9 cellular contexts compared by ENCODE assay signal in the genomic region with DNA sequence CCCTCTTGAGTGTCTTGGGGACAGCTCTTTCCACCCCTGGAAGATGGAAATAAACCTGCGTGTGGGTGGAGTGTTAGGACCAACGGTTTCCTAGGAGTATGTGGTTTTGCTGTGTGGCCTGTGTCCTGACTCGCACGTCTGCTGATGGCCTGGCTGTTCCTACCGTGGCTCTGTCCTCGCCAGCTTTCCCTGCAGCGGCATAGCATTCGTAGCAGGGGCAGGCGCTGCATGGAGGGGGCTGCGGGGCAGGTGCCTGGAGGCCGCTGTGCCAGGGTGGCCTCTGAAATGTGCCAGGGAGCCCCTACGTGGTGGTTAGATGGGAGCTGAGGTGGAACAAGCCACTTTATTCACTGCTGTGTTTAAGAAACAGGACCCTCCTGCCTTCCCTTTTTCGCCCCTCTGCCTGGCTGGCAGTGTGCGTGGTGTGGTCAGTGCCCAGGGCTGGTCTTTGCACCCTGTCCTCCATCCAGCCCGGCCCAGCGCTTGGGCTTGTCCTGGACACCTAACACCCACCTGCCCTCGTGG. TPM values are rescaled to one million over a fixed set of nuclear protein-coding genes. Genes with fewer than 3 reads are reported as not detected.
DNase-seq lines count a peak whose midpoint lies in the region; ATAC-seq and TF ChIP-seq lines count a peak whose summit lies in the region.
"Had no signal": no experiment of that assay in that cellular context is flagged by ENCODE, and none has a peak within 500 bp of the region (broad histone marks: within the 10 kb centered on the region; RNA-seq: fewer than 3 reads in every experiment).

No MANE protein-coding gene starts in this region.

- no peak overlapping the region for H2BK12ac ChIP-seq in mesenchymal stem cell (ENCODE audit: low read length in 2 of 2)

- peak overlapping the region in 1 of 2 experiments; percentile 40 for H3K23ac ChIP-seq in mesenchymal stem cell (ENCODE audit: low read length in 2 of 2)

- H3K4me2 ChIP-seq in mesenchymal stem cell (ENCODE audit: low read length, poor library complexity, severe bottlenecking) = no peak overlapping the region

- H3K27ac ChIP-seq in heart left ventricle = peak overlapping the region; percentile 6 to 86 (median 62)
- no peak overlapping the region for H3K27ac ChIP-seq in mesenchymal stem cell (ENCODE audit: low read length, poor library complexity, severe bottlenecking)
- H3K27ac ChIP-seq in vagina = peak overlapping the region; percentile 85

- H3K18ac ChIP-seq in mesenchymal stem cell (ENCODE audit: low read depth in 1 of 2, low read length in 2 of 2) = no peak overlapping the region

- H3K9me3 ChIP-seq in heart left ventricle (no peaks in the 10 kb centered on the region), adipocyte (ENCODE audit: control insufficient read depth, low read length) (no peaks in the 10 kb centered on the region), mesenchymal stem cell (ENCODE audit: control insufficient read depth, low read length) (no peaks in the 10 kb centered on the region), vagina (no peaks in the 10 kb centered on the region)
- H3K9me3 ChIP-seq: ovary had no signal

- H3K36me3 ChIP-seq in heart left ventricle (peaks cover 0 to 68% (median 24%) of the 10 kb centered on the region in 9 donors), adipocyte (ENCODE audit: control insufficient read depth, insufficient read depth, low read length, severe bottlenecking) (peaks cover 28% of the 10 kb centered on the region), mesenchymal stem cell (ENCODE audit: control insufficient read depth in 1 of 2, insufficient read depth in 2 of 2, low read depth in 1 of 2, low read length in 2 of 2) (peaks cover 54 to 97% of the 10 kb centered on the region in 2 experiments), vagina (peaks cover 0 to 13% of the 10 kb centered on the region in 2 donors)
- H3K36me3 ChIP-seq: ovary had no signal

- H4K91ac ChIP-seq in mesenchymal stem cell (ENCODE audit: low read length) = no peak overlapping the region

- no peak overlapping the region for H2BK15ac ChIP-seq in mesenchymal stem cell (ENCODE audit: low read depth, poor library complexity, severe bottlenecking)

- no peak for ATAC-seq in heart left ventricle
- no peak for ATAC-seq in GM19397 (IDR thresholded peaks at IDR 0.05; ENCODE audit: unreplicated experiment)

- H4K8ac ChIP-seq in mesenchymal stem cell (ENCODE audit: low read length) = peak overlapping the region; percentile 22

- intact Hi-C loops in heart left ventricle (cut with DNase I) (loop anchor here in 7 of 10 donors (5.0 to 10.0 kb wide), 5 partner anchors 33 to 85 kb away; a partner anchor contains a TSS), cardiac septum (cut with DNase I) (loop anchor here (5.0 kb wide), 1 partner anchor 33 kb away; a partner anchor contains a TSS), vagina (cut with DNase I) (no loop called here)

- no peak overlapping the region for H3K14ac ChIP-seq in mesenchymal stem cell (ENCODE audit: low read length in 2 of 2)

- TF ChIP-seq CTCF in heart left ventricle (IDR thresholded peaks at IDR 0.05) (no peak), vagina (IDR thresholded peaks at IDR 0.05) (no peak)

- no peak overlapping the region for H2BK120ac ChIP-seq in mesenchymal stem cell (ENCODE audit: low read depth, low read length)

- no peak overlapping the region for H2AK5ac ChIP-seq in mesenchymal stem cell (ENCODE audit: low read length, severe bottlenecking)

- H3K9ac ChIP-seq in adipocyte (ENCODE audit: low read length) (peak overlapping the region; percentile 13), mesenchymal stem cell (ENCODE audit: low read length) (no peak overlapping the region)

- peaks cover 49 to 95% (median 75%) of the 10 kb centered on the region in 12 donors for H3K4me1 ChIP-seq in heart left ventricle
- peaks cover 38% of the 10 kb centered on the region for H3K4me1 ChIP-seq in adipocyte (ENCODE audit: control insufficient read depth, insufficient read depth, low read length)
- H3K4me1 ChIP-seq in mesenchymal stem cell (ENCODE audit: control insufficient read depth, insufficient read depth, low read depth, low read length) = peaks cover 85% of the 10 kb centered on the region
- peaks cover 93% of the 10 kb centered on the region for H3K4me1 ChIP-seq in vagina

- H3K27me3 ChIP-seq in heart left ventricle (no peaks in the 10 kb centered on the region), adipocyte (replicated peaks; ENCODE audit: control insufficient read depth, insufficient read depth, low read length) (no peaks in the 10 kb centered on the region), mesenchymal stem cell (ENCODE audit: control insufficient read depth in 1 of 2, insufficient read depth in 1 of 2, low read length in 2 of 2) (no peaks in the 10 kb centered on the region), vagina (no peaks in the 10 kb centered on the region)
- H3K27me3 ChIP-seq: ovary had no signal

- H2AFZ ChIP-seq in mesenchymal stem cell (ENCODE audit: low read depth, low read length) = no peak overlapping the region

- H3K79me1 ChIP-seq in mesenchymal stem cell (replicated peaks; ENCODE audit: low read length, poor library complexity, severe bottlenecking) = peaks cover 15% of the 10 kb centered on the region

- H3K4me3 ChIP-seq in heart left ventricle (peak overlapping the region in 4 of 12 donors; percentile 20 to 34 (median 27)), adipocyte (ENCODE audit: low read length) (no peak overlapping the region), mesenchymal stem cell (ENCODE audit: insufficient read depth in 1 of 2, low read depth in 1 of 2, low read length in 2 of 2) (no peak overlapping the region), vagina (no peak overlapping the region)
- H3K4me3 ChIP-seq: ovary had no signal

- H3K4ac ChIP-seq in mesenchymal stem cell (ENCODE audit: low read depth in 1 of 2, low read length in 2 of 2) = no peak overlapping the region

- no peak overlapping the region for H2BK5ac ChIP-seq in mesenchymal stem cell (ENCODE audit: low read depth, low read length, poor library complexity, severe bottlenecking)

- TF ChIP-seq POLR2A in heart left ventricle (IDR thresholded peaks at IDR 0.05) (no peak), vagina (IDR thresholded peaks at IDR 0.05) (no peak)

- no peak for DNase-seq in heart left ventricle
- DNase-seq in cardiac septum (ENCODE audit: low spot score) = no peak
- DNase-seq in adipocyte (ENCODE audit: low read depth) = no peak
- no peak for DNase-seq in mesenchymal stem cell
- DNase-seq in vagina (ENCODE audit: extremely low spot score in 2 of 2) = no peak
- DNase-seq in NCI-H146 (lab: John Stamatoyannopoulos, UW) = no peak
- DNase-seq in SW 1271 (lab: John Stamatoyannopoulos, UW) = no peak

- 77 to 81% (median 79%) methylated on average over 17 of the region's 17 CpGs for WGBS in heart left ventricle, 4 donors
- WGBS in mesenchymal stem cell = 93% methylated on average over 17 of the region's 17 CpGs

RNA-seq across cellular contexts. Expression of a gene that starts 10.6 kb away (rescaled TPM):
- total RNA-seq in heart left ventricle (10 to 100 TPM in 5 of 9 donors, 1 to 10 TPM in 4; 6.5 to 56.0 (median 12.9) TPM), cardiac septum (20.7 TPM), vagina (21.1 TPM)
- 10 to 100 TPM in 1 of 2 donors, 1 to 10 TPM in 1; 8.3 to 33.9 TPM for polyA plus RNA-seq in heart left ventricle
- polyA plus RNA-seq in mesenchymal stem cell (2013, experiment 1 of 2) = 217 TPM
- polyA plus RNA-seq in mesenchymal stem cell (2013, experiment 2 of 2) = 200 TPM

RNA-seq across cellular contexts. Expression of a gene that starts 26.8 kb away (rescaled TPM):
- 10 to 100 TPM in 5 of 9 donors, 1 to 10 TPM in 4; 4.3 to 17.6 (median 10.7) TPM for total RNA-seq in heart left ventricle
- 1 to 10 TPM; 8.7 to 9.5 TPM for polyA plus RNA-seq in heart left ventricle
- 10.6 TPM for total RNA-seq in cardiac septum
- 20.2 TPM for polyA plus RNA-seq in mesenchymal stem cell (2013, experiment 1 of 2)
- polyA plus RNA-seq in mesenchymal stem cell (2013, experiment 2 of 2) = 19.0 TPM
- total RNA-seq in vagina = 26.5 TPM

RNA-seq across cellular contexts. Expression of a gene that starts 34.0 kb away (rescaled TPM):
- 10 to 100 TPM; 38.4 to 83.9 (median 66.1) TPM for total RNA-seq in heart left ventricle
- polyA plus RNA-seq in heart left ventricle = 10 to 100 TPM; 47.5 to 88.1 TPM
- 80.9 TPM for total RNA-seq in cardiac septum
- polyA plus RNA-seq in mesenchymal stem cell (2013, experiment 1 of 2) = 100 TPM
- polyA plus RNA-seq in mesenchymal stem cell (2013, experiment 2 of 2) = 98.8 TPM
- total RNA-seq in vagina = 67.8 TPM
